Comparison of ENCODE assay signal across 12 cellular contexts in the genomic region with DNA sequence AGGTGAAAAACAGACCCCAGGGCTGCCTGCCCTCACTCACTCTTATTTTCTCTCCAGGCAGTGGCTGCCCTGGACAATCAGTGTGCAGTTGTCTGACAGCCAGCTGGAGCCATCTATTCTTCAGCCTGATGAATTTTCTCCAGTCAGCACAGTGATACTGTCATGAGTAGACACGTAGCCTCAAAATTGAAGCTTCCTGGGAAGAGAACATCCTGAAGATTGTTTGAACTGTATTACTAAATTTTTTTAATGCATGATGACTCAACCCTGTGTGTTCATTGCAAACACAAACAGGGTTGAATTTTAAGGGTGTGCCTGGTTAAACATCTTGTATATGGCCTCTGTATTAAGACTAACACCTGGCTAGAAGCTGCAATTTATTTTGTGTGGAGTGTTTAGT. TPM values are rescaled to one million over a fixed set of nuclear protein-coding genes. Genes with fewer than 3 reads are reported as not detected.
DNase-seq lines count a peak whose midpoint lies in the region; FAIRE-seq and TF ChIP-seq lines count a peak whose summit lies in the region.
"Had no signal": no experiment of that assay in that cellular context is flagged by ENCODE, and none has a peak within 500 bp of the region (broad histone marks: within the 10 kb centered on the region; RNA-seq: fewer than 3 reads in every experiment).

No MANE protein-coding gene starts in this region.

- no peaks in the 10 kb centered on the region for H4K20me1 ChIP-seq in keratinocyte (ENCODE audit: control insufficient read depth, extremely low read depth, insufficient read depth, low read length)

- DNase-seq in DMS153 (lab: John Stamatoyannopoulos, UW) (peak; percentile 92), NCI-H1092 (lab: John Stamatoyannopoulos, UW) (peak; percentile 7), SW480 (ENCODE audit: low spot score) (peak; percentile 47), keratinocyte (ENCODE audit: low read depth, low spot score) (peak; percentile 59), GM10248 (ENCODE audit: extremely low spot score) (no peak), SW 1271 (lab: John Stamatoyannopoulos, UW) (no peak), HUDEP-2 (lab: John Stamatoyannopoulos, UW; ENCODE audit: unreplicated experiment in 76 of 76) (no peak), COLO829 (ENCODE audit: low spot score) (no peak)
- DNase-seq: activated naive CD4-positive, alpha-beta T cell; CD4-positive, alpha-beta memory T cell; Karpas-422; nephron progenitor cell had no signal

- no peaks in the 10 kb centered on the region for H3K9me1 ChIP-seq in keratinocyte (ENCODE audit: control insufficient read depth, extremely low read depth, insufficient read depth, low read length)

- no peak overlapping the region for H3K27ac ChIP-seq in keratinocyte (ENCODE audit: control insufficient read depth, insufficient read depth, low read length)

- peak overlapping the region; percentile 4 for H3K4me2 ChIP-seq in keratinocyte (ENCODE audit: control insufficient read depth, extremely low read depth, insufficient read depth, low read depth, low read length)

- CTCF ChIA-PET in GM10248 (lab: Yijun Ruan, JAX), result no interaction called here

- no peak overlapping the region for H3K4me3 ChIP-seq in keratinocyte (ENCODE audit: control insufficient read depth in 2 of 3, extremely low read depth in 1 of 3, insufficient read depth in 2 of 3, low read depth in 1 of 3, low read length in 3 of 3)

- peaks cover 9% of the 10 kb centered on the region for H3K4me1 ChIP-seq in keratinocyte (ENCODE audit: control insufficient read depth, extremely low read depth, insufficient read depth, low read length)

- no peaks in the 10 kb centered on the region for H3K9me3 ChIP-seq in keratinocyte (ENCODE audit: control insufficient read depth, low read depth, low read length)

- no peaks in the 10 kb centered on the region for H3K36me3 ChIP-seq in keratinocyte (ENCODE audit: control insufficient read depth in 2 of 2, extremely low read depth in 1 of 2, insufficient read depth in 2 of 2, low read length in 2 of 2)

- no peak overlapping the region for H2AFZ ChIP-seq in keratinocyte (ENCODE audit: control insufficient read depth, low read length)

- H3K79me2 ChIP-seq in keratinocyte (ENCODE audit: control insufficient read depth, insufficient read depth, low read length), result no peaks in the 10 kb centered on the region

- POLR2A ChIA-PET in GM10248 (lab: Yijun Ruan, JAX), result no interaction called here

- FAIRE-seq in keratinocyte (lab: Jason Lieb, UNC), result peak; percentile 85

- TF ChIP-seq CTCF in keratinocyte (optimal IDR thresholded peaks at IDR 0.05 in 1 of 3, IDR thresholded peaks at IDR 0.05 in 1 of 3, conservative IDR thresholded peaks at IDR 0.05 in 1 of 3; ENCODE audit: extremely low read depth in 1 of 3, insufficient read depth in 2 of 3, low read length in 3 of 3) (no peak), GM10248 (IDR thresholded peaks at IDR 0.05; ENCODE audit: control extremely low read depth, extremely low read depth, low read depth, missing control alignments) (no peak)

- dilution Hi-C loops in keratinocyte (cut with MboI; ENCODE audit: extremely low pct_ligation_motif_present, low sequenced_read_pairs), result no loop called here

- no peak overlapping the region for H3K9ac ChIP-seq in keratinocyte (ENCODE audit: control insufficient read depth, extremely low read depth, insufficient read depth, low read length)

- no peaks in the 10 kb centered on the region for H3K27me3 ChIP-seq in keratinocyte (ENCODE audit: control insufficient read depth, extremely low read depth, insufficient read depth, low read length)

RNA-seq across cellular contexts. Expression of gene STXBP5, which starts 49.8 kb away (rescaled TPM):
- polyA plus RNA-seq in keratinocyte, result 15.6 to 19.4 TPM (median 17.7 TPM) in 3 replicates
- polyA plus RNA-seq in keratinocyte (2011; ENCODE audit: low read depth), result 9.4 TPM
- polyA plus RNA-seq in keratinocyte (2011; cell fraction: cytosol; rRNA removed), result 11.2 and 21.9 TPM in 2 replicates
- polyA plus RNA-seq in keratinocyte (2011; cell fraction: nucleus; rRNA removed), result 19.3 and 23.0 TPM in 2 replicates
- polyA plus RNA-seq in keratinocyte (2012; ENCODE audit: low replicate concordance), result 7.7 and 11.9 TPM in 2 replicates
- 10.6 to 64.0 TPM (median 42.7 TPM) in 3 replicates for polyA minus RNA-seq in keratinocyte
- polyA minus RNA-seq in keratinocyte (2011; cell fraction: cytosol; rRNA and poly(A)+ RNA removed), result 26.7 TPM
- 37.1 and 72.4 TPM in 2 replicates for polyA minus RNA-seq in keratinocyte (2011; cell fraction: nucleus; rRNA and poly(A)+ RNA removed)

Comparison
In these comparisons a context has a peak if more than half of its experiments do, and no peak if none do; other contexts are left out.
1. DNase-seq: peak in DMS153 (single experiment), NCI-H1092 (single experiment), SW480 (single experiment) and keratinocyte (single experiment); none in GM10248 (single experiment), SW 1271 (0 of 2), HUDEP-2 (0 of 76) and COLO829 (single experiment).